Comparison of ENCODE assay signal across 13 cellular contexts in the genomic region with DNA sequence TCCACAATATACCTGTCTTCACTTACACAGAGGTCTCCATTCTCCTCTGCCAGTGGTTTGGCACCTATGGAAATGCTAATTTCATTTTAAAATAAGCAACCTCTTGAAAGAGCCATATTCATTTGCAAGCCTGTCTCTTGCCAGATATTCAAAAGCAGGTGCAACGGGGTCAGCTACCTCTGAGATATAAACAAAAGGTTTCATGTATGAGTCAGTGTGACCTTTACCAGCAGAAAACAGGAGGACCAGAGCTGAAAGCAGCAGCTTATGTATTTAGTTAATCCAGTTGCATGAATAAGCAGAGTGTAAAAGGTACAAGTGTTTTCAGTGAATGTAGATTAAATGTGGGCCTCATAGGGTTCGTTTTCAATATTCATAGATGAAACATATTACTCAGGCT. TPM values are rescaled to one million over a fixed set of nuclear protein-coding genes. Genes with fewer than 3 reads are reported as not detected.
DNase-seq lines count a peak whose midpoint lies in the region; ATAC-seq and TF ChIP-seq lines count a peak whose summit lies in the region.
"Had no signal": no experiment of that assay in that cellular context is flagged by ENCODE, and none has a peak within 500 bp of the region (broad histone marks: within the 10 kb centered on the region; RNA-seq: fewer than 3 reads in every experiment).

No MANE protein-coding gene starts in this region.

- no peaks in the 10 kb centered on the region for H3K27me3 Mint-ChIP-seq in CD8-positive, alpha-beta memory T cell

- H3K4me3 ChIP-seq in right lobe of liver, result no peak overlapping the region
- H3K4me3 ChIP-seq in CD8-positive, alpha-beta memory T cell (ENCODE audit: low read length), result no peak overlapping the region
- H3K4me3 ChIP-seq: lung had no signal

- no peaks in the 10 kb centered on the region for H3K36me3 Mint-ChIP-seq in CD8-positive, alpha-beta memory T cell
- H3K36me3 Mint-ChIP-seq in stimulated activated effector memory CD8-positive, alpha-beta T cell treated with anti-CD3 and anti-CD28 coated beads, Interleukin-12 subunit alpha, Interleukin-12 subunit beta, amount 100 ng/mL, for 72 hours, result no peaks in the 10 kb centered on the region

- no peak for TF ChIP-seq POLR2A in right lobe of liver (IDR thresholded peaks at IDR 0.05)

- no peaks in the 10 kb centered on the region for H3K27me3 ChIP-seq in right lobe of liver
- no peaks in the 10 kb centered on the region for H3K27me3 ChIP-seq in CD8-positive, alpha-beta memory T cell (ENCODE audit: insufficient read depth, low read length, poor library complexity, severe bottlenecking)

- WGBS in right lobe of liver (ENCODE audit: insufficient coverage, low coverage, low lambda C conversion rate, missing lambda C conversion rate), result 32% methylated on average over 2 of the region's 2 CpGs

- H3K4me1 Mint-ChIP-seq in CD8-positive, alpha-beta memory T cell, result no peaks in the 10 kb centered on the region
- H3K4me1 Mint-ChIP-seq in stimulated activated effector memory CD8-positive, alpha-beta T cell treated with anti-CD3 and anti-CD28 coated beads, Interleukin-12 subunit alpha, Interleukin-12 subunit beta, amount 100 ng/mL, for 72 hours, result no peaks in the 10 kb centered on the region

- no peak for TF ChIP-seq CTCF in right lobe of liver (IDR thresholded peaks at IDR 0.05)

- POLR2A ChIA-PET in CD8-positive, alpha-beta memory T cell (lab: Charles Lee), result no interaction called here

- no peaks in the 10 kb centered on the region for H3K9me3 ChIP-seq in right lobe of liver
- no peaks in the 10 kb centered on the region for H3K9me3 ChIP-seq in CD8-positive, alpha-beta memory T cell (ENCODE audit: low read length)

- H3K4me1 ChIP-seq in right lobe of liver, result peaks cover 0 to 10% (median 6%) of the 10 kb centered on the region in 4 donors
- H3K4me1 ChIP-seq in CD8-positive, alpha-beta memory T cell (ENCODE audit: insufficient read depth, low read length), result no peaks in the 10 kb centered on the region

- H3K36me3 ChIP-seq in right lobe of liver, result no peaks in the 10 kb centered on the region
- H3K36me3 ChIP-seq in CD8-positive, alpha-beta memory T cell (ENCODE audit: insufficient read depth, low read length), result no peaks in the 10 kb centered on the region

- ATAC-seq in GM18870 (IDR thresholded peaks at IDR 0.05; ENCODE audit: unreplicated experiment), result peak; percentile 55
- ATAC-seq in right lobe of liver, result peak; percentile 64 to 98 (median 88)
- no peak for ATAC-seq in GM18517 (IDR thresholded peaks at IDR 0.05; ENCODE audit: unreplicated experiment)
- no peak for ATAC-seq in GM18907 (IDR thresholded peaks at IDR 0.05; ENCODE audit: unreplicated experiment)
- ATAC-seq in stimulated activated effector memory CD8-positive, alpha-beta T cell treated with anti-CD3 and anti-CD28 coated beads, Interleukin-12 subunit alpha, Interleukin-12 subunit beta, amount 100 ng/mL, for 72 hours, result no peak

- peak overlapping the region in 1 of 3 donors; percentile 38 for H3K27ac ChIP-seq in right lobe of liver
- H3K27ac ChIP-seq in CD8-positive, alpha-beta memory T cell (ENCODE audit: low read depth, low read length), result no peak overlapping the region

- DNase-seq in HT1080 (ENCODE audit: low read depth) (peak; percentile 21), SHP77 (lab: John Stamatoyannopoulos, UW) (peak; percentile 72 to 92), right lobe of liver (no peak)
- DNase-seq in CD8-positive, alpha-beta memory T cell, result no peak
- DNase-seq in stimulated activated effector memory CD8-positive, alpha-beta T cell treated with anti-CD3 and anti-CD28 coated beads, Interleukin-12 subunit alpha, Interleukin-12 subunit beta, amount 100 ng/mL, for 72 hours (ENCODE audit: low spot score in 2 of 2), result no peak
- DNase-seq: aorta, DMS 273 treated with DMSO at 0.1 percent for 48 hours, H7 had no signal

- intact Hi-C loops in right lobe of liver (cut with DNase I), result no loop called here

- CTCF ChIA-PET in CD8-positive, alpha-beta memory T cell (lab: Charles Lee), result no interaction called here

- H3K27ac Mint-ChIP-seq in CD8-positive, alpha-beta memory T cell, result no peak overlapping the region
- no peak overlapping the region for H3K27ac Mint-ChIP-seq in stimulated activated effector memory CD8-positive, alpha-beta T cell treated with anti-CD3 and anti-CD28 coated beads, Interleukin-12 subunit alpha, Interleukin-12 subunit beta, amount 100 ng/mL, for 72 hours
- H3K27ac Mint-ChIP-seq: T-helper 1 cell treated with Interleukin-12 subunit alpha and Interleukin-12 subunit beta and Interleukin-4 antibody, amounts not matched to agents 30 μg/mL and 1 μg/mL, for 36 hours had no signal

- H3K9me3 Mint-ChIP-seq in CD8-positive, alpha-beta memory T cell, result no peaks in the 10 kb centered on the region
- no peaks in the 10 kb centered on the region for H3K9me3 Mint-ChIP-seq in stimulated activated effector memory CD8-positive, alpha-beta T cell treated with anti-CD3 and anti-CD28 coated beads, Interleukin-12 subunit alpha, Interleukin-12 subunit beta, amount 100 ng/mL, for 72 hours
- H3K9me3 Mint-ChIP-seq: T-helper 1 cell treated with Interleukin-12 subunit alpha and Interleukin-12 subunit beta and Interleukin-4 antibody, amounts not matched to agents 30 μg/mL and 1 μg/mL, for 36 hours had no signal

- H3K4me3 Mint-ChIP-seq in CD8-positive, alpha-beta memory T cell, result no peak overlapping the region
- H3K4me3 Mint-ChIP-seq in stimulated activated effector memory CD8-positive, alpha-beta T cell treated with anti-CD3 and anti-CD28 coated beads, Interleukin-12 subunit alpha, Interleukin-12 subunit beta, amount 100 ng/mL, for 72 hours, result no peak overlapping the region
- H3K4me3 Mint-ChIP-seq: T-helper 1 cell treated with Interleukin-12 subunit alpha and Interleukin-12 subunit beta and Interleukin-4 antibody, amounts not matched to agents 30 μg/mL and 1 μg/mL, for 36 hours had no signal

RNA-seq across cellular contexts. Expression of a gene that starts 56.0 kb away (rescaled TPM):
- 3.4 and 4.0 TPM in 2 replicates for total RNA-seq in HT1080 (2014; rRNA removed; shearing (Covaris generic))
- polyA plus RNA-seq in HT1080 (2015; cell fraction: cytosol; rRNA removed), result 2.9 and 4.0 TPM in 2 replicates
- 8.7 and 9.0 TPM in 2 replicates for polyA plus RNA-seq in HT1080 (2015; cell fraction: nucleus; rRNA removed)
- 10 to 100 TPM in 2 of 6 experiments, 1 to 10 TPM in 4; 7.7 to 16.9 (median 9.1) TPM for total RNA-seq in right lobe of liver
- under 1 TPM; 0.57 to 0.71 TPM for total RNA-seq in CD8-positive, alpha-beta memory T cell
- 3.3 TPM for polyA plus RNA-seq in CD8-positive, alpha-beta memory T cell

Comparison
In these comparisons a context has a peak if more than half of its experiments do, and no peak if none do; other contexts are left out.
1. ATAC-seq: peak in GM18870 (single experiment) and right lobe of liver (4 of 4); none in GM18517 (single experiment), GM18907 (single experiment) and stimulated activated effector memory CD8-positive, alpha-beta T cell treated with anti-CD3 and anti-CD28 coated beads, Interleukin-12 subunit alpha, Interleukin-12 subunit beta, amount 100 ng/mL, for 72 hours (single experiment).
2. DNase-seq: peak in HT1080 (single experiment) and SHP77 (2 of 2); none in right lobe of liver (0 of 3), CD8-positive, alpha-beta memory T cell (0 of 5) and stimulated activated effector memory CD8-positive, alpha-beta T cell treated with anti-CD3 and anti-CD28 coated beads, Interleukin-12 subunit alpha, Interleukin-12 subunit beta, amount 100 ng/mL, for 72 hours (0 of 2).